Comparison of ENCODE assay signal across 17 cellular contexts in genomic region chr5:150361301-150361700, GRCh38. TPM values are rescaled to one million over a fixed set of nuclear protein-coding genes. Genes with fewer than 3 reads are reported as not detected.
DNase-seq lines count a peak whose midpoint lies in the region; ATAC-seq and TF ChIP-seq lines count a peak whose summit lies in the region.
"Had no signal": no experiment of that assay in that cellular context is flagged by ENCODE, and none has a peak within 500 bp of the region (broad histone marks: within the 10 kb centered on the region; RNA-seq: fewer than 3 reads in every experiment).

No MANE protein-coding gene starts in this region.

- no peaks in the 10 kb centered on the region for H3K27me3 Mint-ChIP-seq in GM23338 (ENCODE audit: insufficient read depth, low read depth, poor library complexity)
- H3K27me3 Mint-ChIP-seq in activated T-helper 1 cell treated with anti-CD3 and anti-CD28 coated beads, Interleukin-12 subunit alpha, Interleukin-12 subunit beta, Interleukin-2, Interleukin-4 antibody, amounts not matched to agents 30 ng/mL and 10 ng/mL and 1 ng/mL, durations not matched to agents 14 hours and 24 hours and 36 hours (ENCODE audit: insufficient read depth) = no peaks in the 10 kb centered on the region
- H3K27me3 Mint-ChIP-seq: activated CD8-positive, alpha-beta memory T cell treated with anti-CD3 and anti-CD28 coated beads, Interleukin-2, amount 10 ng/mL, durations not matched to agents 7 days and 5 days had no signal

- H3K9me3 Mint-ChIP-seq in GM23338 = no peaks in the 10 kb centered on the region
- H3K9me3 Mint-ChIP-seq in activated T-helper 1 cell treated with anti-CD3 and anti-CD28 coated beads, Interleukin-12 subunit alpha, Interleukin-12 subunit beta, Interleukin-2, Interleukin-4 antibody, amounts not matched to agents 30 ng/mL and 10 ng/mL and 1 ng/mL, durations not matched to agents 14 hours and 24 hours and 36 hours = no peaks in the 10 kb centered on the region

- H3K4me2 ChIP-seq in Loucy (ENCODE audit: low read depth, low read length, poor library complexity, severe bottlenecking) = peak overlapping the region; percentile 87
- H3K4me2 ChIP-seq in GM23338 = no peak overlapping the region

- H3K4me1 ChIP-seq in Loucy (ENCODE audit: insufficient read depth, low read length, poor library complexity, severe bottlenecking) (peaks cover 26% of the 10 kb centered on the region), GM23338 (ENCODE audit: insufficient read depth) (peaks cover 3% of the 10 kb centered on the region)

- H3K9me3 ChIP-seq in Loucy (ENCODE audit: insufficient read depth, low read depth, low read length) = no peaks in the 10 kb centered on the region
- H3K9me3 ChIP-seq: spleen had no signal

- H3K36me3 ChIP-seq in Loucy (ENCODE audit: insufficient read depth, low read length) (peaks cover 50% of the 10 kb centered on the region; the same call in 1 of the 2 replicates), GM23338 (ENCODE audit: insufficient read depth) (peaks cover 52% of the 10 kb centered on the region)

- TF ChIP-seq CTCF in GM12865 (IDR thresholded peaks at IDR 0.05; ENCODE audit: insufficient read depth, low read depth, low read length, missing control alignments) = no peak
- TF ChIP-seq CTCF in Loucy (conservative IDR thresholded peaks at IDR 0.05; ENCODE audit: low read length) = no peak
- no peak for TF ChIP-seq CTCF in GM23338 (conservative IDR thresholded peaks at IDR 0.05; ENCODE audit: low read depth in 2 of 2)

- no peak overlapping the region for H2AFZ ChIP-seq in Loucy (ENCODE audit: low read length)
- no peak overlapping the region for H2AFZ ChIP-seq in GM23338

- H3F3A ChIP-seq in Loucy (ENCODE audit: low read depth) = no peaks in the 10 kb centered on the region
- H3F3A ChIP-seq in GM23338 (replicated peaks; ENCODE audit: low read depth) = 0 out of 2 replicates have a peak, but pooled peaks cover 5% of the 10 kb centered on the region

- H3K27me3 ChIP-seq in Loucy (ENCODE audit: insufficient read depth, low read length, poor library complexity, severe bottlenecking) (no peaks in the 10 kb centered on the region), GM23338 (ENCODE audit: insufficient read depth) (no peaks in the 10 kb centered on the region)
- H3K27me3 ChIP-seq: spleen had no signal

- H3K36me3 Mint-ChIP-seq in GM23338 (ENCODE audit: low read depth) = peaks cover 66% of the 10 kb centered on the region
- peaks cover 35% of the 10 kb centered on the region for H3K36me3 Mint-ChIP-seq in activated T-helper 1 cell treated with anti-CD3 and anti-CD28 coated beads, Interleukin-12 subunit alpha, Interleukin-12 subunit beta, Interleukin-2, Interleukin-4 antibody, amounts not matched to agents 30 ng/mL and 10 ng/mL and 1 ng/mL, durations not matched to agents 14 hours and 24 hours and 36 hours (ENCODE audit: low read depth)

- H3K9me2 ChIP-seq in Loucy (replicated peaks; ENCODE audit: low read depth, low read length) (no peaks in the 10 kb centered on the region), GM23338 (ENCODE audit: insufficient read depth) (no peaks in the 10 kb centered on the region)

- peak; percentile 69 for DNase-seq in GM12865 (ENCODE audit: low read depth)
- no peak for DNase-seq in GM23338 (ENCODE audit: low spot score)
- no peak for DNase-seq in NCI-H2029 (lab: John Stamatoyannopoulos, UW)
- DNase-seq in retina = no peak
- DNase-seq in activated T-helper 1 cell treated with anti-CD3 and anti-CD28 coated beads, Interleukin-12 subunit alpha, Interleukin-12 subunit beta, Interleukin-2, Interleukin-4 antibody, amounts not matched to agents 30 ng/mL and 10 ng/mL and 1 ng/mL, durations not matched to agents 14 hours and 24 hours and 36 hours (ENCODE audit: low spot score) = no peak
- DNase-seq: activated CD8-positive, alpha-beta memory T cell treated with anti-CD3 and anti-CD28 coated beads, Interleukin-2, amount 10 ng/mL, durations not matched to agents 7 days and 5 days; activated naive CD4-positive, alpha-beta T cell treated with anti-CD3 and anti-CD28 coated beads, Interleukin-2, amount 50 U/mL, for 16 hours; H7; IMR-90; left cardiac atrium; NCI-H1105; NCI-H446; spleen; substantia nigra had no signal

- ATAC-seq in GM19395 (IDR thresholded peaks at IDR 0.05; ENCODE audit: unreplicated experiment) (peak; percentile 47), HG02763 (IDR thresholded peaks at IDR 0.05; ENCODE audit: unreplicated experiment) (peak; percentile 33), GM23338 (no peak)
- ATAC-seq: activated CD8-positive, alpha-beta memory T cell treated with anti-CD3 and anti-CD28 coated beads, Interleukin-2, amount 10 ng/mL, durations not matched to agents 7 days and 5 days; left cardiac atrium had no signal

- no peak overlapping the region for H3K27ac ChIP-seq in GM23338 (ENCODE audit: low read depth)

- H4K20me1 ChIP-seq in Loucy (ENCODE audit: insufficient read depth, low read length, poor library complexity, severe bottlenecking) (peaks cover 26% of the 10 kb centered on the region), GM23338 (replicated peaks; ENCODE audit: insufficient read depth) (peaks cover 54% of the 10 kb centered on the region)

- H3K9ac ChIP-seq in Loucy (ENCODE audit: low read depth, low read length, poor library complexity, severe bottlenecking) = no peak overlapping the region

- H3K4me1 Mint-ChIP-seq in GM23338 = peaks cover 13% of the 10 kb centered on the region
- peaks cover 42% of the 10 kb centered on the region for H3K4me1 Mint-ChIP-seq in activated T-helper 1 cell treated with anti-CD3 and anti-CD28 coated beads, Interleukin-12 subunit alpha, Interleukin-12 subunit beta, Interleukin-2, Interleukin-4 antibody, amounts not matched to agents 30 ng/mL and 10 ng/mL and 1 ng/mL, durations not matched to agents 14 hours and 24 hours and 36 hours (ENCODE audit: low read depth)

- peaks cover 53% of the 10 kb centered on the region for H3K79me2 ChIP-seq in Loucy (ENCODE audit: insufficient read depth, low read length)
- peaks cover 52% of the 10 kb centered on the region for H3K79me2 ChIP-seq in GM23338 (replicated peaks; ENCODE audit: insufficient read depth)

- intact Hi-C loops in activated T-helper 1 cell treated with anti-CD3 and anti-CD28 coated beads, Interleukin-12 subunit alpha, Interleukin-12 subunit beta, Interleukin-2, Interleukin-4 antibody, amounts not matched to agents 30 ng/mL and 10 ng/mL and 1 ng/mL, durations not matched to agents 14 hours and 24 hours and 36 hours (cut with micrococcal nuclease) = no loop called here

- H3K4me3 ChIP-seq in GM12865 (ENCODE audit: low read depth, low read length) (no peak overlapping the region), Loucy (ENCODE audit: low read length, poor library complexity, severe bottlenecking) (no peak overlapping the region), GM23338 (no peak overlapping the region)
- H3K4me3 ChIP-seq: spleen had no signal

- no peak overlapping the region for H3K4me3 Mint-ChIP-seq in GM23338
- H3K4me3 Mint-ChIP-seq in activated T-helper 1 cell treated with anti-CD3 and anti-CD28 coated beads, Interleukin-12 subunit alpha, Interleukin-12 subunit beta, Interleukin-2, Interleukin-4 antibody, amounts not matched to agents 30 ng/mL and 10 ng/mL and 1 ng/mL, durations not matched to agents 14 hours and 24 hours and 36 hours = no peak overlapping the region
- H3K4me3 Mint-ChIP-seq: activated CD8-positive, alpha-beta memory T cell treated with anti-CD3 and anti-CD28 coated beads, Interleukin-2, amount 10 ng/mL, durations not matched to agents 7 days and 5 days had no signal

- no peak overlapping the region for H3K27ac Mint-ChIP-seq in GM23338
- no peak overlapping the region for H3K27ac Mint-ChIP-seq in activated T-helper 1 cell treated with anti-CD3 and anti-CD28 coated beads, Interleukin-12 subunit alpha, Interleukin-12 subunit beta, Interleukin-2, Interleukin-4 antibody, amounts not matched to agents 30 ng/mL and 10 ng/mL and 1 ng/mL, durations not matched to agents 14 hours and 24 hours and 36 hours

RNA-seq across cellular contexts. Expression of gene TCOF1, which starts 3.8 kb away (rescaled TPM):
- total RNA-seq in GM23338 (2014; rRNA removed; shearing (Covaris generic)) = 152 and 165 TPM in 2 replicates
- 83.4 and 86.8 TPM in 2 replicates for polyA plus RNA-seq in GM23338 (2016; fragmentation: Nextera tagmentation; extraction: Ambion mirVana)
- total RNA-seq in activated T-helper 1 cell treated with anti-CD3 and anti-CD28 coated beads, Interleukin-12 subunit alpha, Interleukin-12 subunit beta, Interleukin-2, Interleukin-4 antibody, amounts not matched to agents 30 ng/mL and 10 ng/mL and 1 ng/mL, durations not matched to agents 14 hours and 24 hours and 36 hours = 130 and 131 TPM in 2 replicates

RNA-seq across cellular contexts. Expression of gene CD74, which starts 51.4 kb away (rescaled TPM):
- total RNA-seq in GM23338 (2014; rRNA removed; shearing (Covaris generic)) = 49.8 and 54.8 TPM in 2 replicates
- 98.4 and 105 TPM in 2 replicates for polyA plus RNA-seq in GM23338 (2016; fragmentation: Nextera tagmentation; extraction: Ambion mirVana)
- 440 and 444 TPM in 2 replicates for total RNA-seq in activated T-helper 1 cell treated with anti-CD3 and anti-CD28 coated beads, Interleukin-12 subunit alpha, Interleukin-12 subunit beta, Interleukin-2, Interleukin-4 antibody, amounts not matched to agents 30 ng/mL and 10 ng/mL and 1 ng/mL, durations not matched to agents 14 hours and 24 hours and 36 hours

RNA-seq across cellular contexts. Expression of gene ARSI, which starts 58.6 kb away (rescaled TPM):
- total RNA-seq in GM23338 (2014; rRNA removed; shearing (Covaris generic)) = 6.9 and 7.1 TPM in 2 replicates
- polyA plus RNA-seq in GM23338 (2016; fragmentation: Nextera tagmentation; extraction: Ambion mirVana) = 0.99 and 1.6 TPM in 2 replicates
- total RNA-seq in activated T-helper 1 cell treated with anti-CD3 and anti-CD28 coated beads, Interleukin-12 subunit alpha, Interleukin-12 subunit beta, Interleukin-2, Interleukin-4 antibody, amounts not matched to agents 30 ng/mL and 10 ng/mL and 1 ng/mL, durations not matched to agents 14 hours and 24 hours and 36 hours = not detected in 2 replicates
- total RNA-seq: activated CD8-positive, alpha-beta memory T cell treated with anti-CD3 and anti-CD28 coated beads, Interleukin-2, amount 10 ng/mL, durations not matched to agents 7 days and 5 days had no signal
